Comparison of ENCODE assay signal across 27 cellular contexts in the genomic region with DNA sequence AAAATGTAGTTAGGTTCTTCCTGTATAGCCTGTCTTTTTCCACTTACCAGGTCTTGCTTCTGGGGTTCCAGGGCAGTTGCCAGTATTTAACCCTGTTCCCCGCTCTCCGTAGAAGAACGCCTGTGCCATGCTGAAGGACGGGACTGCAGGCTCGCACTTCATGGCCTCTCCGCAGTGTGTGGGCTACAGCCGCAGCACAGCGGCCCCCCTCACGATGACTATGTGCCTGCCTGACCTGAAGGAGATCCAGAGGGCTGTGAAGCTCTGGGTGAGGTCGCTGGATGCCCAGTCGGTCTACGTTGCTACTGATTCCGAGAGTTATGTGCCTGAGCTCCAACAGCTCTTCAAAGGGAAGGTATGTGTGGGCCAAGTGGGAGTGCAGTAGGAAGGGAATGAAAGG. TPM values are rescaled to one million over a fixed set of nuclear protein-coding genes. Genes with fewer than 3 reads are reported as not detected.
A peak's percentile ranks its signal among the peaks of the same experiment; 100 is the strongest.
DNase-seq lines count a peak whose midpoint lies in the region; ATAC-seq and TF ChIP-seq lines count a peak whose summit lies in the region.
"Had no signal": no experiment of that assay in that cellular context is flagged by ENCODE, and none has a peak within 500 bp of the region (broad histone marks: within the 10 kb centered on the region; RNA-seq: fewer than 3 reads in every experiment).

No MANE protein-coding gene starts in this region.

- no peaks in the 10 kb centered on the region for H3K9me3 Mint-ChIP-seq in activated CD4-positive, alpha-beta T cell treated with anti-CD3 and anti-CD28 coated beads for 36 hours (ENCODE audit: low read depth)
- no peaks in the 10 kb centered on the region for H3K9me3 Mint-ChIP-seq in CD4-positive, alpha-beta T cell
- no peaks in the 10 kb centered on the region for H3K9me3 Mint-ChIP-seq in activated T-helper 17 cell treated with anti-CD3 and anti-CD28 coated beads, Interleukin-2, amount 50 U/mL, for 72 hours
- H3K9me3 Mint-ChIP-seq in naive thymus-derived CD4-positive, alpha-beta T cell, result no peaks in the 10 kb centered on the region
- H3K9me3 Mint-ChIP-seq: IgD-negative memory B cell; stimulated activated memory B cell treated with anti-CD40 and anti-IgM and Interleukin-4, amounts not matched to agents 10 μg/mL and 1 μg/mL and 100 μg/mL, for 72 hours had no signal

- H3K9me3 ChIP-seq in CD4-positive, alpha-beta T cell (ENCODE audit: control insufficient read depth, low read length), result no peaks in the 10 kb centered on the region
- no peaks in the 10 kb centered on the region for H3K9me3 ChIP-seq in naive thymus-derived CD4-positive, alpha-beta T cell (ENCODE audit: control insufficient read depth in 2 of 3, low read length in 3 of 3)
- H3K9me3 ChIP-seq: breast epithelium, heart left ventricle, testis had no signal

- no peak for DNase-seq in activated CD4-positive, alpha-beta T cell treated with anti-CD3 and anti-CD28 coated beads for 36 hours
- no peak for DNase-seq in activated CD4-positive, alpha-beta T cell treated with anti-CD3 and anti-CD28 coated beads, Interleukin-2, amount 50 U/mL, for 1 hour
- DNase-seq in CD4-positive, alpha-beta T cell, result no peak
- DNase-seq in naive thymus-derived CD4-positive, alpha-beta T cell, result no peak
- DNase-seq in NCI-H82 treated with DMSO at 0.1 percent for 48 hours (lab: John Stamatoyannopoulos, UW; ENCODE audit: unreplicated experiment) (no peak), midbrain (lab: John Stamatoyannopoulos, UW) (no peak)
- DNase-seq: 8988T; activated CD4-positive, alpha-beta T cell treated with anti-CD3 and anti-CD28 coated beads for 48 hours; activated CD8-positive, alpha-beta memory T cell treated with anti-CD3 and anti-CD28 coated beads, Interleukin-2, amount 50 U/mL, for 4 hours; activated effector memory CD4-positive, alpha-beta T cell treated with anti-CD3 and anti-CD28 coated beads, Interleukin-2, amount 50 U/mL, for 16 hours; DMS153; effector memory CD4-positive, alpha-beta T cell; heart left ventricle; kidney glomerular epithelial cell; NCI-H1105; NCI-H1930; NCI-H524; PC-3; stimulated activated CD4-positive, alpha-beta T cell treated with anti-CD3 and anti-CD28 coated beads, Interleukin-4, amount 100 ng/mL, for 24 hours; testis had no signal

- H3K27me3 Mint-ChIP-seq in activated CD4-positive, alpha-beta T cell treated with anti-CD3 and anti-CD28 coated beads for 36 hours, result no peaks in the 10 kb centered on the region
- H3K27me3 Mint-ChIP-seq in CD4-positive, alpha-beta T cell, result no peaks in the 10 kb centered on the region
- no peaks in the 10 kb centered on the region for H3K27me3 Mint-ChIP-seq in activated T-helper 17 cell treated with anti-CD3 and anti-CD28 coated beads, Interleukin-2, amount 50 U/mL, for 72 hours
- H3K27me3 Mint-ChIP-seq in naive thymus-derived CD4-positive, alpha-beta T cell, result no peaks in the 10 kb centered on the region
- H3K27me3 Mint-ChIP-seq: IgD-negative memory B cell; progenitor cell of endocrine pancreas; stimulated activated memory B cell treated with anti-CD40 and anti-IgM and Interleukin-4, amounts not matched to agents 10 μg/mL and 1 μg/mL and 100 μg/mL, for 72 hours had no signal

- intact Hi-C loops in activated CD4-positive, alpha-beta T cell treated with anti-CD3 and anti-CD28 coated beads for 36 hours (cut with DNase I, micrococcal nuclease), result loop anchor here in 1 of 2 experiments (1.0 kb wide), 1 partner anchor 26 kb away; no protein-coding TSS in a partner anchor
- intact Hi-C loops in CD4-positive, alpha-beta T cell (cut with DNase I, micrococcal nuclease), result loop anchor here in 1 of 2 experiments (10.0 kb wide), 1 partner anchor 424 kb away; no protein-coding TSS in a partner anchor
- intact Hi-C loops in naive thymus-derived CD4-positive, alpha-beta T cell (cut with micrococcal nuclease), result loop anchor here in 1 of 2 donors (5.0 kb wide), 1 partner anchor 47 kb away; the partner anchor contains the start of gene KIF3B

- no peak overlapping the region for H3K4me3 Mint-ChIP-seq in activated CD4-positive, alpha-beta T cell treated with anti-CD3 and anti-CD28 coated beads for 36 hours
- H3K4me3 Mint-ChIP-seq in CD4-positive, alpha-beta T cell, result no peak overlapping the region
- peak overlapping the region; percentile 74 for H3K4me3 Mint-ChIP-seq in activated T-helper 17 cell treated with anti-CD3 and anti-CD28 coated beads, Interleukin-2, amount 50 U/mL, for 72 hours
- H3K4me3 Mint-ChIP-seq in naive thymus-derived CD4-positive, alpha-beta T cell, result no peak overlapping the region
- H3K4me3 Mint-ChIP-seq: stimulated activated memory B cell treated with anti-CD40 and anti-IgM and Interleukin-4, amounts not matched to agents 10 μg/mL and 1 μg/mL and 100 μg/mL, for 72 hours had no signal

- no peak overlapping the region for H3K4me3 ChIP-seq in naive thymus-derived CD4-positive, alpha-beta T cell (ENCODE audit: low read length)
- H3K4me3 ChIP-seq: breast epithelium, heart left ventricle, testis had no signal

- no peak for TF ChIP-seq CTCF in CD4-positive, alpha-beta T cell (IDR thresholded peaks at IDR 0.05)

- H3K27me3 ChIP-seq in CD4-positive, alpha-beta T cell (ENCODE audit: control insufficient read depth, insufficient read depth, low read length), result no peaks in the 10 kb centered on the region
- H3K27me3 ChIP-seq in naive thymus-derived CD4-positive, alpha-beta T cell (ENCODE audit: control insufficient read depth in 2 of 2, insufficient read depth in 2 of 2, low read length in 2 of 2), result no peaks in the 10 kb centered on the region
- H3K27me3 ChIP-seq: breast epithelium, heart left ventricle, testis had no signal

- peak overlapping the region; percentile 98 for H3K27ac Mint-ChIP-seq in activated CD4-positive, alpha-beta T cell treated with anti-CD3 and anti-CD28 coated beads for 36 hours
- H3K27ac Mint-ChIP-seq in CD4-positive, alpha-beta T cell, result peak overlapping the region; percentile 86
- H3K27ac Mint-ChIP-seq in activated T-helper 17 cell treated with anti-CD3 and anti-CD28 coated beads, Interleukin-2, amount 50 U/mL, for 72 hours, result peak overlapping the region; percentile 98
- H3K27ac Mint-ChIP-seq in naive thymus-derived CD4-positive, alpha-beta T cell, result peak overlapping the region in 6 of 9 donors; percentile 33 to 94 (median 77)
- H3K27ac Mint-ChIP-seq: progenitor cell of endocrine pancreas had no signal

- peaks cover 42% of the 10 kb centered on the region for H3K4me1 Mint-ChIP-seq in activated CD4-positive, alpha-beta T cell treated with anti-CD3 and anti-CD28 coated beads for 36 hours
- peaks cover 24% of the 10 kb centered on the region for H3K4me1 Mint-ChIP-seq in CD4-positive, alpha-beta T cell (ENCODE audit: low read depth)
- peaks cover 31% of the 10 kb centered on the region for H3K4me1 Mint-ChIP-seq in activated T-helper 17 cell treated with anti-CD3 and anti-CD28 coated beads, Interleukin-2, amount 50 U/mL, for 72 hours
- peaks cover 14 to 31% (median 21%) of the 10 kb centered on the region in 7 donors for H3K4me1 Mint-ChIP-seq in naive thymus-derived CD4-positive, alpha-beta T cell

- peaks cover 10 to 12% of the 10 kb centered on the region in 2 donors for H3K4me1 ChIP-seq in naive thymus-derived CD4-positive, alpha-beta T cell (ENCODE audit: control insufficient read depth in 2 of 2, insufficient read depth in 2 of 2, low read length in 2 of 2)
- H3K4me1 ChIP-seq: breast epithelium, testis had no signal

- POLR2A ChIA-PET in activated CD4-positive, alpha-beta T cell treated with anti-CD3 and anti-CD28 coated beads for 36 hours (lab: Charles Lee), result interaction anchor here (1.6 kb wide), 1 partner anchor 55 kb away, joined by 3 read pairs; no protein-coding TSS in a partner anchor
- POLR2A ChIA-PET in CD4-positive, alpha-beta T cell (lab: Charles Lee), result no interaction called here
- POLR2A ChIA-PET in naive thymus-derived CD4-positive, alpha-beta T cell (lab: Charles Lee), result interaction anchor here (0.6 to 0.7 kb wide), 2 partner anchors 56 to 565 kb away, joined by 3 to 4 read pairs; no protein-coding TSS in a partner anchor

- no peak for ATAC-seq in activated CD4-positive, alpha-beta T cell treated with anti-CD3 and anti-CD28 coated beads for 36 hours
- ATAC-seq in CD4-positive, alpha-beta T cell (ENCODE audit: poor library complexity), result no peak
- no peak for ATAC-seq in activated T-helper 17 cell treated with anti-CD3 and anti-CD28 coated beads, Interleukin-2, amount 50 U/mL, for 72 hours (replicated peaks)
- ATAC-seq in naive thymus-derived CD4-positive, alpha-beta T cell, result no peak
- ATAC-seq in HG03432 (IDR thresholded peaks at IDR 0.05; ENCODE audit: unreplicated experiment), result no peak
- ATAC-seq: heart left ventricle; PC-3; sciatic nerve; stimulated activated memory B cell treated with anti-CD40 and anti-IgM and Interleukin-4, amounts not matched to agents 10 μg/mL and 1 μg/mL and 100 μg/mL, for 72 hours had no signal

- peaks cover 83% of the 10 kb centered on the region for H3K36me3 Mint-ChIP-seq in activated CD4-positive, alpha-beta T cell treated with anti-CD3 and anti-CD28 coated beads for 36 hours (ENCODE audit: low read depth)
- H3K36me3 Mint-ChIP-seq in CD4-positive, alpha-beta T cell (ENCODE audit: low read depth), result peaks cover 81% of the 10 kb centered on the region
- H3K36me3 Mint-ChIP-seq in activated T-helper 17 cell treated with anti-CD3 and anti-CD28 coated beads, Interleukin-2, amount 50 U/mL, for 72 hours (ENCODE audit: low read depth), result peaks cover 100% of the 10 kb centered on the region
- H3K36me3 Mint-ChIP-seq in naive thymus-derived CD4-positive, alpha-beta T cell, result peaks cover 0 to 68% (median 30%) of the 10 kb centered on the region in 5 donors

- CTCF ChIA-PET in activated CD4-positive, alpha-beta T cell treated with anti-CD3 and anti-CD28 coated beads for 36 hours (lab: Charles Lee), result interaction anchor here (0.7 to 3.8 kb wide), 4 partner anchors 15 to 207 kb away, joined by 3 to 13 read pairs (median 4); no protein-coding TSS in a partner anchor
- CTCF ChIA-PET in CD4-positive, alpha-beta T cell (lab: Charles Lee), result no interaction called here
- CTCF ChIA-PET in naive thymus-derived CD4-positive, alpha-beta T cell (lab: Charles Lee), result no interaction called here

- H3K36me3 ChIP-seq in naive thymus-derived CD4-positive, alpha-beta T cell (ENCODE audit: control insufficient read depth in 2 of 3, insufficient read depth in 3 of 3, low read length in 3 of 3), result peaks cover 3 to 73% (median 4%) of the 10 kb centered on the region in 3 experiments
- H3K36me3 ChIP-seq: breast epithelium had no signal

- no peak overlapping the region for H3K27ac ChIP-seq in CD4-positive, alpha-beta T cell (ENCODE audit: low read depth, low read length)
- H3K27ac ChIP-seq in naive thymus-derived CD4-positive, alpha-beta T cell (ENCODE audit: low read depth, low read length), result no peak overlapping the region
- H3K27ac ChIP-seq: breast epithelium, testis had no signal

RNA-seq across cellular contexts. Expression of gene POFUT1, which starts 23.0 kb away (rescaled TPM):
- 10 to 100 TPM; 51.8 to 54.3 TPM for total RNA-seq in activated CD4-positive, alpha-beta T cell treated with anti-CD3 and anti-CD28 coated beads for 36 hours
- total RNA-seq in CD4-positive, alpha-beta T cell, result 1 to 10 TPM; 7.5 to 8.8 TPM
- total RNA-seq in activated T-helper 17 cell treated with anti-CD3 and anti-CD28 coated beads, Interleukin-2, amount 50 U/mL, for 72 hours, result 10 to 100 TPM; 41.4 TPM
- total RNA-seq in naive thymus-derived CD4-positive, alpha-beta T cell, result 10 to 100 TPM; 12.5 to 32.2 (median 19.7) TPM
- 10 to 100 TPM; 16.8 to 18.0 TPM for polyA plus RNA-seq in naive thymus-derived CD4-positive, alpha-beta T cell

RNA-seq across cellular contexts. Expression of gene PLAGL2, which starts 23.2 kb away (rescaled TPM):
- 10 to 100 TPM; 89.1 to 98.2 TPM for total RNA-seq in activated CD4-positive, alpha-beta T cell treated with anti-CD3 and anti-CD28 coated beads for 36 hours
- 10 to 100 TPM; 15.6 to 16.9 TPM for total RNA-seq in CD4-positive, alpha-beta T cell
- total RNA-seq in activated T-helper 17 cell treated with anti-CD3 and anti-CD28 coated beads, Interleukin-2, amount 50 U/mL, for 72 hours, result 10 to 100 TPM; 61.9 to 93.1 TPM
- total RNA-seq in naive thymus-derived CD4-positive, alpha-beta T cell, result 10 to 100 TPM; 15.6 to 30.1 (median 17.6) TPM
- polyA plus RNA-seq in naive thymus-derived CD4-positive, alpha-beta T cell, result 1 to 10 TPM; 3.1 to 5.1 TPM

RNA-seq across cellular contexts. Expression of gene KIF3B, which starts 46.7 kb away (rescaled TPM):
- 10 to 100 TPM; 39.9 to 40.7 TPM for total RNA-seq in activated CD4-positive, alpha-beta T cell treated with anti-CD3 and anti-CD28 coated beads for 36 hours
- 1 to 10 TPM; 7.3 TPM for total RNA-seq in CD4-positive, alpha-beta T cell
- total RNA-seq in activated T-helper 17 cell treated with anti-CD3 and anti-CD28 coated beads, Interleukin-2, amount 50 U/mL, for 72 hours, result 10 to 100 TPM; 25.9 to 43.0 TPM
- total RNA-seq in naive thymus-derived CD4-positive, alpha-beta T cell, result 10 to 100 TPM in 4 of 5 experiments, 1 to 10 TPM in 1; 9.3 to 19.5 (median 11.5) TPM
- 1 to 10 TPM; 1.5 to 2.7 TPM for polyA plus RNA-seq in naive thymus-derived CD4-positive, alpha-beta T cell
